Comparison of ENCODE assay signal across 10 cellular contexts in the genomic region with DNA sequence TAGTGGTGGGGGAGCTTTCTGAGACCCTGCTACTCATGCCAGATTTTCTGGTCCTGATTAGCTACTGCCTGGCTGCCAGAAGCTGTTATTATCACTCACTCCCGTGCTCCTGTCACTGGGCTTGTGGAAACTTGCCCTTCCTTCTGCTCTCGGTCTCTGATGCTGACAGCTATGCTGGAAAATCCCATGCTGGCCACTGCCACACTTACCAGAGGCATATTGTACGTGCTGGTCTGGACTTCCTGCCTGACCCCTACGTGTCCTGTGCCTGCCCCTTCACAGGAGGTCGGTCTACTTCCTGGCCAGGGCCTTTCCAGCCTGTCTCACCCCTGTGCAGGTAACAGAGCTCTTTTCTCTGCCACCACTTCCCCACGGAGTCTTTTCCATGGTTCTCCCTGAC.
A peak's percentile ranks its signal among the peaks of the same experiment; 100 is the strongest.
DNase-seq lines count a peak whose midpoint lies in the region; ATAC-seq and TF ChIP-seq lines count a peak whose summit lies in the region.
"Had no signal": no experiment of that assay in that cellular context is flagged by ENCODE, and none has a peak within 500 bp of the region (broad histone marks: within the 10 kb centered on the region; RNA-seq: fewer than 3 reads in every experiment).

No MANE protein-coding gene starts in this region.

- no peak overlapping the region for H3K27ac Mint-ChIP-seq in Calu3 (ENCODE audit: unreplicated experiment)
- H3K27ac Mint-ChIP-seq in stimulated activated naive B cell treated with anti-CD40 and anti-IgM and Interleukin-4, amounts not matched to agents 10 μg/mL and 1 μg/mL and 100 μg/mL, for 72 hours = no peak overlapping the region

- H3K9me3 Mint-ChIP-seq in Calu3 (ENCODE audit: low read depth, unreplicated experiment) = no peaks in the 10 kb centered on the region
- H3K9me3 Mint-ChIP-seq in stimulated activated naive B cell treated with anti-CD40 and anti-IgM and Interleukin-4, amounts not matched to agents 10 μg/mL and 1 μg/mL and 100 μg/mL, for 72 hours = peaks cover 0 to 2% of the 10 kb centered on the region in 2 donors

- BruUV-seq in Calu3 (replicated peaks; lab: Mats Ljungman, UMichigan) = no TSS peak

- ATAC-seq in HG02970 (IDR thresholded peaks at IDR 0.05; ENCODE audit: low FRiP score, unreplicated experiment) (no peak), GM18870 (IDR thresholded peaks at IDR 0.05; ENCODE audit: unreplicated experiment) (no peak)
- ATAC-seq in stimulated activated naive B cell treated with anti-CD40 and anti-IgM and Interleukin-4, amounts not matched to agents 10 μg/mL and 1 μg/mL and 100 μg/mL, for 72 hours (replicated peaks) = no peak

- intact Hi-C loops in Calu3 (cut with micrococcal nuclease; ENCODE audit: unreplicated experiment) = loop anchor here (10.0 kb wide), 1 partner anchor 599 kb away; no protein-coding TSS in a partner anchor

- CTCF ChIA-PET in Calu3 (lab: Charles Lee) = interaction anchor here (0.6 kb wide), 1 partner anchor 758 kb away, joined by 3 read pairs; no protein-coding TSS in a partner anchor

- DNase-seq in Calu3 (peak; percentile 61), HPDE6-E6E7 (ENCODE audit: extremely low spot score) (peak; percentile 93), dermis blood vessel endothelial cell (peak; percentile 56), myocyte (ENCODE audit: low read depth) (peak; percentile 27), T-helper 2 cell (no peak)
- no peak for DNase-seq in stimulated activated naive B cell treated with anti-CD40 and anti-IgM and Interleukin-4, amounts not matched to agents 10 μg/mL and 1 μg/mL and 100 μg/mL, for 72 hours
- DNase-seq: SW 1271 had no signal

- peaks cover 9% of the 10 kb centered on the region for H3K36me3 Mint-ChIP-seq in Calu3 (ENCODE audit: insufficient read depth, unreplicated experiment)
- H3K36me3 Mint-ChIP-seq in stimulated activated naive B cell treated with anti-CD40 and anti-IgM and Interleukin-4, amounts not matched to agents 10 μg/mL and 1 μg/mL and 100 μg/mL, for 72 hours = peaks cover 2 to 3% of the 10 kb centered on the region in 2 donors

- H3K27me3 Mint-ChIP-seq in Calu3 (ENCODE audit: unreplicated experiment) = no peaks in the 10 kb centered on the region
- H3K27me3 Mint-ChIP-seq in stimulated activated naive B cell treated with anti-CD40 and anti-IgM and Interleukin-4, amounts not matched to agents 10 μg/mL and 1 μg/mL and 100 μg/mL, for 72 hours = no peaks in the 10 kb centered on the region
- H3K27me3 Mint-ChIP-seq: activated naive CD8-positive, alpha-beta T cell had no signal

- no peak overlapping the region for H3K4me3 Mint-ChIP-seq in Calu3 (ENCODE audit: low read depth, unreplicated experiment)
- no peak overlapping the region for H3K4me3 Mint-ChIP-seq in stimulated activated naive B cell treated with anti-CD40 and anti-IgM and Interleukin-4, amounts not matched to agents 10 μg/mL and 1 μg/mL and 100 μg/mL, for 72 hours
- H3K4me3 Mint-ChIP-seq: activated naive CD8-positive, alpha-beta T cell had no signal

- peaks cover 33% of the 10 kb centered on the region for H3K4me1 Mint-ChIP-seq in Calu3 (ENCODE audit: low read depth, unreplicated experiment)
- peaks cover 5 to 26% of the 10 kb centered on the region in 2 donors for H3K4me1 Mint-ChIP-seq in stimulated activated naive B cell treated with anti-CD40 and anti-IgM and Interleukin-4, amounts not matched to agents 10 μg/mL and 1 μg/mL and 100 μg/mL, for 72 hours

- no peak for TF ChIP-seq CTCF in Calu3 (IDR thresholded peaks at IDR 0.05; ENCODE audit: unreplicated experiment)

Comparison
In these comparisons a context has a peak if more than half of its experiments do, and no peak if none do; other contexts are left out.
1. DNase-seq: peak in Calu3 (single experiment), HPDE6-E6E7 (single experiment), dermis blood vessel endothelial cell (single experiment) and myocyte (single experiment); none in stimulated activated naive B cell treated with anti-CD40 and anti-IgM and Interleukin-4, amounts not matched to agents 10 μg/mL and 1 μg/mL and 100 μg/mL, for 72 hours (single experiment) and T-helper 2 cell (0 of 5).